ENCODE assay signal across 18 cellular contexts in genomic region chr3:79405183-79405582, GRCh38.
"Had no signal": no experiment of that assay in that cellular context is flagged by ENCODE, and none has a peak within 500 bp of the region (broad histone marks: within the 10 kb centered on the region; RNA-seq: fewer than 3 reads in every experiment).

No MANE protein-coding gene starts in this region.

- H3K27me3 ChIP-seq: brain microvascular endothelial cell, foreskin keratinocyte had no signal

- H3K4me1 ChIP-seq: foreskin keratinocyte had no signal

- DNase-seq: activated CD4-positive, alpha-beta T cell treated with anti-CD3 and anti-CD28 coated beads, Interleukin-2, amount 10 ng/mL, durations not matched to agents 7 days and 5 days; activated CD4-positive, CD25-positive, alpha-beta regulatory T cell; activated naive CD8-positive, alpha-beta T cell treated with anti-CD3 and anti-CD28 coated beads for 36 hours; amygdala; brain microvascular endothelial cell; cortex of kidney; effector CD4-positive, alpha-beta T cell; foreskin keratinocyte; glutamatergic neuron; left ventricle myocardium superior; mesendoderm; natural killer cell; nucleus accumbens; posterior cingulate gyrus; stimulated activated CD4-positive, alpha-beta T cell treated with anti-CD3 and anti-CD28 coated beads, Interleukin-15, amount 100 ng/mL, for 24 hours; stimulated activated CD4-positive, alpha-beta T cell treated with anti-CD3 and anti-CD28 coated beads, Interleukin-4, amount 100 ng/mL, for 4 hours; stimulated activated CD8-positive, alpha-beta memory T cell treated with anti-CD3 and anti-CD28 coated beads, Interleukin-4, amount 100 ng/mL, for 48 hours had no signal

- H3K36me3 ChIP-seq: brain microvascular endothelial cell had no signal

- H3K4me3 ChIP-seq: skin epidermis had no signal

- ATAC-seq: foreskin keratinocyte, left ventricle myocardium superior, natural killer cell had no signal

- H3K27ac ChIP-seq: brain microvascular endothelial cell, foreskin keratinocyte, skin epidermis had no signal
